ENCODE assay signal across 8 cellular contexts in genomic region chr19:4375620-4376228, GRCh38. TPM values are rescaled to one million over a fixed set of nuclear protein-coding genes. Genes with fewer than 3 reads are reported as not detected.
DNase-seq lines count a peak whose midpoint lies in the region; ATAC-seq lines count a peak whose summit lies in the region.

No MANE protein-coding gene starts in this region.

- H3K36me3 Mint-ChIP-seq in activated naive CD4-positive, alpha-beta T cell treated with anti-CD3 and anti-CD28 coated beads, Interleukin-2, amount 50 U/mL, for 72 hours = peaks cover 0 to 4% of the 10 kb centered on the region in 2 donors
- peaks cover 15% of the 10 kb centered on the region for H3K36me3 Mint-ChIP-seq in activated CD4-positive, alpha-beta memory T cell treated with anti-CD3 and anti-CD28 coated beads, Interleukin-2, amount 10 ng/mL, durations not matched to agents 7 days and 5 days (ENCODE audit: low read depth)
- peaks cover 5% of the 10 kb centered on the region for H3K36me3 Mint-ChIP-seq in stimulated activated naive CD8-positive, alpha-beta T cell treated with anti-CD3 and anti-CD28 coated beads, Interleukin-15, Interleukin-2, amounts not matched to agents 100 ng/mL and 50 ng/mL, for 24 hours (ENCODE audit: low read depth)

- H3K27ac Mint-ChIP-seq in activated naive CD4-positive, alpha-beta T cell treated with anti-CD3 and anti-CD28 coated beads, Interleukin-2, amount 50 U/mL, for 72 hours = peak overlapping the region; percentile 8 to 65
- peak overlapping the region; percentile 52 for H3K27ac Mint-ChIP-seq in activated CD4-positive, alpha-beta memory T cell treated with anti-CD3 and anti-CD28 coated beads, Interleukin-2, amount 10 ng/mL, durations not matched to agents 7 days and 5 days
- peak overlapping the region; percentile 65 for H3K27ac Mint-ChIP-seq in stimulated activated naive CD8-positive, alpha-beta T cell treated with anti-CD3 and anti-CD28 coated beads, Interleukin-15, Interleukin-2, amounts not matched to agents 100 ng/mL and 50 ng/mL, for 24 hours

- DNase-seq in activated naive CD4-positive, alpha-beta T cell treated with anti-CD3 and anti-CD28 coated beads, Interleukin-2, amount 50 U/mL, for 72 hours (ENCODE audit: low spot score in 2 of 2) = no peak
- DNase-seq in activated naive CD4-positive, alpha-beta T cell (lab: John Stamatoyannopoulos, UW) = no peak
- DNase-seq in KBM-7 = peak; percentile 65
- DNase-seq in activated CD4-positive, alpha-beta memory T cell treated with anti-CD3 and anti-CD28 coated beads, Interleukin-2, amount 10 ng/mL, durations not matched to agents 7 days and 5 days = no peak

- in situ Hi-C loops in KBM-7 (cut with MboI; ENCODE audit: low pct_unique_long_range_greater_than_20kb, low sequenced_read_pairs) = no loop called here

- no peaks in the 10 kb centered on the region for H3K9me3 Mint-ChIP-seq in activated naive CD4-positive, alpha-beta T cell treated with anti-CD3 and anti-CD28 coated beads, Interleukin-2, amount 50 U/mL, for 72 hours
- H3K9me3 Mint-ChIP-seq in activated CD4-positive, alpha-beta memory T cell treated with anti-CD3 and anti-CD28 coated beads, Interleukin-2, amount 10 ng/mL, durations not matched to agents 7 days and 5 days = no peaks in the 10 kb centered on the region
- H3K9me3 Mint-ChIP-seq in stimulated activated naive CD8-positive, alpha-beta T cell treated with anti-CD3 and anti-CD28 coated beads, Interleukin-15, Interleukin-2, amounts not matched to agents 100 ng/mL and 50 ng/mL, for 24 hours = no peaks in the 10 kb centered on the region

- peak overlapping the region; percentile 10; the same call in 1 of the 2 replicates for H3K4me3 ChIP-seq in iPS-18c (ENCODE audit: insufficient read depth, low read depth, low read length)

- H3K4me1 Mint-ChIP-seq in activated CD4-positive, alpha-beta memory T cell treated with anti-CD3 and anti-CD28 coated beads, Interleukin-2, amount 10 ng/mL, durations not matched to agents 7 days and 5 days = peaks cover 79% of the 10 kb centered on the region
- peaks cover 79% of the 10 kb centered on the region for H3K4me1 Mint-ChIP-seq in stimulated activated naive CD8-positive, alpha-beta T cell treated with anti-CD3 and anti-CD28 coated beads, Interleukin-15, Interleukin-2, amounts not matched to agents 100 ng/mL and 50 ng/mL, for 24 hours (ENCODE audit: low read depth)

- no peaks in the 10 kb centered on the region for H3K9me3 ChIP-seq in iPS-18c (ENCODE audit: control insufficient read depth, insufficient read depth, low read length)

- POLR2A ChIA-PET in activated CD4-positive, alpha-beta memory T cell treated with anti-CD3 and anti-CD28 coated beads, Interleukin-2, amount 10 ng/mL, durations not matched to agents 7 days and 5 days (lab: Charles Lee) = interaction anchor here (1.2 to 1.9 kb wide), 2 partner anchors 13 to 18 kb away, joined by 4 to 7 read pairs; no protein-coding TSS in a partner anchor

- CTCF ChIA-PET in activated CD4-positive, alpha-beta memory T cell treated with anti-CD3 and anti-CD28 coated beads, Interleukin-2, amount 10 ng/mL, durations not matched to agents 7 days and 5 days (lab: Charles Lee) = interaction anchor here (0.9 to 1.1 kb wide), 2 partner anchors 19 to 26 kb away, joined by 4 to 5 read pairs; partner anchors contain the start of gene CHAF1A

- H3K4me3 Mint-ChIP-seq in activated CD4-positive, alpha-beta memory T cell treated with anti-CD3 and anti-CD28 coated beads, Interleukin-2, amount 10 ng/mL, durations not matched to agents 7 days and 5 days = no peak overlapping the region
- H3K4me3 Mint-ChIP-seq in stimulated activated naive CD8-positive, alpha-beta T cell treated with anti-CD3 and anti-CD28 coated beads, Interleukin-15, Interleukin-2, amounts not matched to agents 100 ng/mL and 50 ng/mL, for 24 hours = peak overlapping the region; percentile 30

- ATAC-seq in activated naive CD4-positive, alpha-beta T cell treated with anti-CD3 and anti-CD28 coated beads, Interleukin-2, amount 50 U/mL, for 72 hours = no peak
- ATAC-seq in GM18511 (IDR thresholded peaks at IDR 0.05; ENCODE audit: unreplicated experiment) (no peak), GM18517 (IDR thresholded peaks at IDR 0.05; ENCODE audit: unreplicated experiment) (no peak)

- no peaks in the 10 kb centered on the region for H3K27me3 Mint-ChIP-seq in activated CD4-positive, alpha-beta memory T cell treated with anti-CD3 and anti-CD28 coated beads, Interleukin-2, amount 10 ng/mL, durations not matched to agents 7 days and 5 days
- H3K27me3 Mint-ChIP-seq in stimulated activated naive CD8-positive, alpha-beta T cell treated with anti-CD3 and anti-CD28 coated beads, Interleukin-15, Interleukin-2, amounts not matched to agents 100 ng/mL and 50 ng/mL, for 24 hours = no peaks in the 10 kb centered on the region

RNA-seq across cellular contexts. Expression of gene SH3GL1, which starts 24.6 kb away (rescaled TPM):
- 10 to 100 TPM; 40.9 to 53.4 TPM for total RNA-seq in activated naive CD4-positive, alpha-beta T cell treated with anti-CD3 and anti-CD28 coated beads, Interleukin-2, amount 50 U/mL, for 72 hours
- total RNA-seq in activated CD4-positive, alpha-beta memory T cell treated with anti-CD3 and anti-CD28 coated beads, Interleukin-2, amount 10 ng/mL, durations not matched to agents 7 days and 5 days = 10 to 100 TPM; 62.1 to 64.0 TPM

RNA-seq across cellular contexts. Expression of gene CHAF1A, which starts 26.7 kb away (rescaled TPM):
- total RNA-seq in activated naive CD4-positive, alpha-beta T cell treated with anti-CD3 and anti-CD28 coated beads, Interleukin-2, amount 50 U/mL, for 72 hours = 10 to 100 TPM; 67.1 to 93.6 TPM
- 10 to 100 TPM; 71.7 to 82.5 TPM for total RNA-seq in activated CD4-positive, alpha-beta memory T cell treated with anti-CD3 and anti-CD28 coated beads, Interleukin-2, amount 10 ng/mL, durations not matched to agents 7 days and 5 days

RNA-seq across cellular contexts. Expression of gene MPND, which starts 32.4 kb away (rescaled TPM):
- 10 to 100 TPM; 18.4 to 22.0 TPM for total RNA-seq in activated naive CD4-positive, alpha-beta T cell treated with anti-CD3 and anti-CD28 coated beads, Interleukin-2, amount 50 U/mL, for 72 hours
- 10 to 100 TPM; 19.1 to 20.4 TPM for total RNA-seq in activated CD4-positive, alpha-beta memory T cell treated with anti-CD3 and anti-CD28 coated beads, Interleukin-2, amount 10 ng/mL, durations not matched to agents 7 days and 5 days

RNA-seq across cellular contexts. Expression of gene STAP2, which starts 37.1 kb away (rescaled TPM):
- 10 to 100 TPM; 17.4 to 22.3 TPM for total RNA-seq in activated naive CD4-positive, alpha-beta T cell treated with anti-CD3 and anti-CD28 coated beads, Interleukin-2, amount 50 U/mL, for 72 hours
- total RNA-seq in activated CD4-positive, alpha-beta memory T cell treated with anti-CD3 and anti-CD28 coated beads, Interleukin-2, amount 10 ng/mL, durations not matched to agents 7 days and 5 days = 1 to 10 TPM; 8.3 to 8.6 TPM
